ENCODE assay signal across 1 cellular context in genomic region chr16:70290949-70291519, GRCh38.
TF ChIP-seq lines count a peak whose summit lies in the region.

No MANE protein-coding gene starts in this region.

TF ChIP-seq in WTC11, 78 proteins besides CTCF, POLR2A, EP300 and RAD21 (continued from another document):
- TF ChIP-seq ESRRA (CRISPR knock-in tag; IDR thresholded peaks at IDR 0.05; ENCODE audit: borderline replicate concordance) (no peak), TEAD4 (CRISPR knock-in tag; IDR thresholded peaks at IDR 0.05) (no peak), RELA (CRISPR knock-in tag; IDR thresholded peaks at IDR 0.05; ENCODE audit: borderline replicate concordance) (no peak), CDX4 (CRISPR knock-in tag; IDR thresholded peaks at IDR 0.05; ENCODE audit: borderline replicate concordance) (no peak), ZNF425 (CRISPR knock-in tag; conservative IDR thresholded peaks at IDR 0.05) (no peak), USF2 (CRISPR knock-in tag; IDR thresholded peaks at IDR 0.05) (no peak)
- TF ChIP-seq, protein P1, sequence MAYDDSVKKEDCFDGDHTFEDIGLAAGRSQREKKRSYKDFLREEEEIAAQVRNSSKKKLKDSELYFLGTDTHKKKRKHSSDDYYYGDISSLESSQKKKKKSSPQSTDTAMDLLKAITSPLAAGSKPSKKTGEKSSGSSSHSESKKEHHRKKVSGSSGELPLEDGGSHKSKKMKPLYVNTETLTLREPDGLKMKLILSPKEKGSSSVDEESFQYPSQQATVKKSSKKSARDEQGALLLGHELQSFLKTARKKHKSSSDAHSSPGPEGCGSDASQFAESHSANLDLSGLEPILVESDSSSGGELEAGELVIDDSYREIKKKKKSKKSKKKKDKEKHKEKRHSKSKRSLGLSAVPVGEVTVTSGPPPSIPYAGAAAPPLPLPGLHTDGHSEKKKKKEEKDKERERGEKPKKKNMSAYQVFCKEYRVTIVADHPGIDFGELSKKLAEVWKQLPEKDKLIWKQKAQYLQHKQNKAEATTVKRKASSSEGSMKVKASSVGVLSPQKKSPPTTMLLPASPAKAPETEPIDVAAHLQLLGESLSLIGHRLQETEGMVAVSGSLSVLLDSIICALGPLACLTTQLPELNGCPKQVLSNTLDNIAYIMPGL (CRISPR knock-in tag; IDR thresholded peaks at IDR 0.05), result no peak
- TF ChIP-seq, protein P2, sequence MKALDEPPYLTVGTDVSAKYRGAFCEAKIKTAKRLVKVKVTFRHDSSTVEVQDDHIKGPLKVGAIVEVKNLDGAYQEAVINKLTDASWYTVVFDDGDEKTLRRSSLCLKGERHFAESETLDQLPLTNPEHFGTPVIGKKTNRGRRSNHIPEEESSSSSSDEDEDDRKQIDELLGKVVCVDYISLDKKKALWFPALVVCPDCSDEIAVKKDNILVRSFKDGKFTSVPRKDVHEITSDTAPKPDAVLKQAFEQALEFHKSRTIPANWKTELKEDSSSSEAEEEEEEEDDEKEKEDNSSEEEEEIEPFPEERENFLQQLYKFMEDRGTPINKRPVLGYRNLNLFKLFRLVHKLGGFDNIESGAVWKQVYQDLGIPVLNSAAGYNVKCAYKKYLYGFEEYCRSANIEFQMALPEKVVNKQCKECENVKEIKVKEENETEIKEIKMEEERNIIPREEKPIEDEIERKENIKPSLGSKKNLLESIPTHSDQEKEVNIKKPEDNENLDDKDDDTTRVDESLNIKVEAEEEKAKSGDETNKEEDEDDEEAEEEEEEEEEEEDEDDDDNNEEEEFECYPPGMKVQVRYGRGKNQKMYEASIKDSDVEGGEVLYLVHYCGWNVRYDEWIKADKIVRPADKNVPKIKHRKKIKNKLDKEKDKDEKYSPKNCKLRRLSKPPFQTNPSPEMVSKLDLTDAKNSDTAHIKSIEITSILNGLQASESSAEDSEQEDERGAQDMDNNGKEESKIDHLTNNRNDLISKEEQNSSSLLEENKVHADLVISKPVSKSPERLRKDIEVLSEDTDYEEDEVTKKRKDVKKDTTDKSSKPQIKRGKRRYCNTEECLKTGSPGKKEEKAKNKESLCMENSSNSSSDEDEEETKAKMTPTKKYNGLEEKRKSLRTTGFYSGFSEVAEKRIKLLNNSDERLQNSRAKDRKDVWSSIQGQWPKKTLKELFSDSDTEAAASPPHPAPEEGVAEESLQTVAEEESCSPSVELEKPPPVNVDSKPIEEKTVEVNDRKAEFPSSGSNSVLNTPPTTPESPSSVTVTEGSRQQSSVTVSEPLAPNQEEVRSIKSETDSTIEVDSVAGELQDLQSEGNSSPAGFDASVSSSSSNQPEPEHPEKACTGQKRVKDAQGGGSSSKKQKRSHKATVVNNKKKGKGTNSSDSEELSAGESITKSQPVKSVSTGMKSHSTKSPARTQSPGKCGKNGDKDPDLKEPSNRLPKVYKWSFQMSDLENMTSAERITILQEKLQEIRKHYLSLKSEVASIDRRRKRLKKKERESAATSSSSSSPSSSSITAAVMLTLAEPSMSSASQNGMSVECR (CRISPR knock-in tag; IDR thresholded peaks at IDR 0.05; ENCODE audit: borderline replicate concordance), result no peak
